8 cellular contexts compared by ENCODE assay signal in genomic region chr15:52481915-52482314, GRCh38. TPM values are rescaled to one million over a fixed set of nuclear protein-coding genes. Genes with fewer than 3 reads are reported as not detected.
DNase-seq lines count a peak whose midpoint lies in the region; ATAC-seq and TF ChIP-seq lines count a peak whose summit lies in the region.

No MANE protein-coding gene starts in this region.

- peak; percentile 93 for DNase-seq in AML-193 (lab: John Stamatoyannopoulos, UW)
- peak; percentile 87 for DNase-seq in SW480 (ENCODE audit: low spot score)
- peak; percentile 12 for DNase-seq in effector CD8-positive, alpha-beta T cell (lab: John Stamatoyannopoulos, UW)
- no peak for DNase-seq in retina
- no peak for DNase-seq in testis

- intact Hi-C loops in testis (cut with DNase I; ENCODE audit: low total_unique reads), result no loop called here

- H3K27me3 ChIP-seq in skeletal muscle satellite cell (ENCODE audit: control insufficient read depth, insufficient read depth, low read length) (no peaks in the 10 kb centered on the region), testis (no peaks in the 10 kb centered on the region)

- 83 to 84% methylated on average over 3 of the region's 3 CpGs for WGBS in testis, 2 donors

- no peak for TF ChIP-seq CTCF in testis (IDR thresholded peaks at IDR 0.05)

- ATAC-seq in GM19025 (IDR thresholded peaks at IDR 0.05; ENCODE audit: low read depth, unreplicated experiment) (peak; percentile 94), HG03135 (IDR thresholded peaks at IDR 0.05; ENCODE audit: unreplicated experiment) (peak; percentile 93)

- H3K27ac ChIP-seq in testis, result no peak overlapping the region

- peak overlapping the region; percentile 49 for H3K9ac ChIP-seq in skeletal muscle satellite cell (ENCODE audit: low read depth, low read length)

- H3K9me3 ChIP-seq in skeletal muscle satellite cell (replicated peaks; ENCODE audit: low read length) (no peaks in the 10 kb centered on the region), testis (no peaks in the 10 kb centered on the region)

- H3K4me1 ChIP-seq in skeletal muscle satellite cell (ENCODE audit: control insufficient read depth, insufficient read depth, low read length) (peaks cover 55% of the 10 kb centered on the region), testis (no peaks in the 10 kb centered on the region)

- peak overlapping the region; percentile 65 for H3K4me2 ChIP-seq in skeletal muscle satellite cell (ENCODE audit: low read length)

- H3K4me3 ChIP-seq in skeletal muscle satellite cell (ENCODE audit: low read length) (peak overlapping the region; percentile 22), testis (no peak overlapping the region)

- no peak for TF ChIP-seq POLR2A in testis (IDR thresholded peaks at IDR 0.05)

- H3K36me3 ChIP-seq in skeletal muscle satellite cell (ENCODE audit: insufficient read depth, low read length) (no peaks in the 10 kb centered on the region), testis (ENCODE audit: low read depth, missing control alignments) (no peaks in the 10 kb centered on the region)

RNA-seq across cellular contexts. Expression of gene MYO5A, which starts 46.8 kb away (rescaled TPM):
- total RNA-seq in skeletal muscle satellite cell (2012; rRNA removed), result 40.4 and 47.9 TPM in 2 replicates
- 10 to 100 TPM; 24.3 to 35.5 TPM for total RNA-seq in testis
- polyA plus RNA-seq in testis (ENCODE audit: insufficient read depth, low read depth, low replicate concordance), result 11.7 TPM

Comparison
In these comparisons a context has a peak if more than half of its experiments do, and no peak if none do; other contexts are left out.
1. DNase-seq: peak in AML-193 (2 of 2), SW480 (single experiment) and effector CD8-positive, alpha-beta T cell (single experiment); none in retina (single experiment) and testis (single experiment).